In genomic region chr6:11681770-11682169, GRCh38 we compare ENCODE assay signal across 24 cellular contexts.
"Had no signal": no experiment of that assay in that cellular context is flagged by ENCODE, and none has a peak within 500 bp of the region (broad histone marks: within the 10 kb centered on the region; RNA-seq: fewer than 3 reads in every experiment).

No MANE protein-coding gene starts in this region.

- H3K9me3 ChIP-seq: ovary, prostate gland, upper lobe of right lung had no signal

- H3K27ac ChIP-seq: epithelial cell of prostate, ovary, prostate gland, right atrium auricular region, SK-N-MC, upper lobe of right lung had no signal

- H3K27ac Mint-ChIP-seq: activated naive CD8-positive, alpha-beta T cell treated with anti-CD3 and anti-CD28 coated beads for 36 hours; activated T-helper 2 cell treated with anti-CD3 and anti-CD28 coated beads, Interferon-gamma antibody, Interleukin-2, Interleukin-4, amounts not matched to agents 10 μg/mL and 5 μg/mL and 100 μg/mL, durations not matched to agents 14 hours and 24 hours and 36 hours; nephron had no signal

- DNase-seq: activated CD4-positive, alpha-beta T cell treated with anti-CD3 and anti-CD28 coated beads for 1 hour; activated CD4-positive, alpha-beta T cell treated with anti-CD3 and anti-CD28 coated beads, Interleukin-2, amount 50 U/mL, for 4 hours; activated CD8-positive, alpha-beta memory T cell treated with anti-CD3 and anti-CD28 coated beads, Interleukin-2, amount 50 U/mL, for 48 hours; activated naive CD4-positive, alpha-beta T cell treated with Interleukin-2 at 50 U/mL for 16 hours; activated naive CD8-positive, alpha-beta T cell treated with anti-CD3 and anti-CD28 coated beads for 36 hours; activated T-cell treated with anti-CD3 and anti-CD28 coated beads, Interleukin-2, amount 50 U/mL, for 4 hours; cortex of kidney; foreskin melanocyte; hypothalamus; left ventricle myocardium superior; mammary epithelial cell; midbrain; ovary; stimulated activated CD4-positive, alpha-beta T cell treated with anti-CD3 and anti-CD28 coated beads, Interleukin-12 subunit alpha, Interleukin-12 subunit beta, amount 100 ng/mL, for 4 hours; stimulated activated CD4-positive, alpha-beta T cell treated with anti-CD3 and anti-CD28 coated beads, Interleukin-4, amount 100 ng/mL, for 4 hours; stimulated activated naive CD8-positive, alpha-beta T cell treated with anti-CD3 and anti-CD28 coated beads, Interleukin-15, Interleukin-2, amounts not matched to agents 100 U/mL and 50 U/mL, for 24 hours; SW 1271; upper lobe of right lung had no signal

- H3K36me3 ChIP-seq: ovary, prostate gland, right atrium auricular region, upper lobe of right lung had no signal

- H3K4me1 ChIP-seq: prostate gland, right atrium auricular region, upper lobe of right lung had no signal

- H3K27me3 ChIP-seq: ovary, right atrium auricular region, upper lobe of right lung had no signal

- ATAC-seq: activated T-cell treated with anti-CD3 and anti-CD28 coated beads, Interleukin-2, amount 50 U/mL, for 4 hours; left ventricle myocardium superior; stimulated activated naive CD8-positive, alpha-beta T cell treated with anti-CD3 and anti-CD28 coated beads, Interleukin-15, Interleukin-2, amounts not matched to agents 100 U/mL and 50 U/mL, for 24 hours; upper lobe of right lung had no signal

- H3K4me3 ChIP-seq: ovary, prostate gland, right atrium auricular region, SK-N-MC, upper lobe of right lung had no signal

- H3K4me3 Mint-ChIP-seq: activated naive CD8-positive, alpha-beta T cell treated with anti-CD3 and anti-CD28 coated beads for 36 hours; activated T-cell treated with anti-CD3 and anti-CD28 coated beads, Interleukin-2, amount 50 U/mL, for 4 hours; nephron had no signal

- H3K27me3 Mint-ChIP-seq: activated naive CD8-positive, alpha-beta T cell treated with anti-CD3 and anti-CD28 coated beads for 36 hours had no signal
